In the genomic region with DNA sequence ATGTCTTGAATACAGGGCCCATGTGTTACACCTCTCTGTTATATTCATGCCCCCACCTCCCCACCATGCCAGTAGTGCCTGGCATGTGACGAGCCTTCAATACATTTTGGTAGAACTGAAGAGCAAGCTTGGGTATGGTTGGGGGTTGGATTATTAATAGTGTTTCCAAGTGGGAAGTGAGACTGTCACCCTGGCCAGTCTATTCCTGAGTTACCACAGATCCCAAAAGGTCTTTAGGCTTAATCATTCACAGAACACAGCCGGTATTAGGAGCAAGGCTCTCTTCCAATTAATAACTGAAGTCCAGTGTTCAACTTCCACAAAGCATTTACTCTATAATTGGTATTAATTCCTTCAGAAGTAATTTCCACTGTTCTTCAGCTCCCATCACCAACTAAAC, we compare ENCODE assay signal across 27 cellular contexts.
A peak's percentile ranks its signal among the peaks of the same experiment; 100 is the strongest.
DNase-seq lines count a peak whose midpoint lies in the region; ATAC-seq and TF ChIP-seq lines count a peak whose summit lies in the region.
"Had no signal": no experiment of that assay in that cellular context is flagged by ENCODE, and none has a peak within 500 bp of the region (broad histone marks: within the 10 kb centered on the region; RNA-seq: fewer than 3 reads in every experiment).

No MANE protein-coding gene starts in this region.

- H3K9me2 ChIP-seq in GM23248 (ENCODE audit: insufficient read depth), result no peaks in the 10 kb centered on the region

- H3K4me1 ChIP-seq in GM23248 (ENCODE audit: insufficient read depth) (peaks cover 63% of the 10 kb centered on the region), RWPE2 (ENCODE audit: insufficient read depth, poor library complexity, severe bottlenecking) (no peaks in the 10 kb centered on the region), skeletal muscle satellite cell (ENCODE audit: control insufficient read depth, insufficient read depth, low read length) (peaks cover 74% of the 10 kb centered on the region)
- H3K4me1 ChIP-seq: Peyer's patch, upper lobe of left lung had no signal

- no peak for TF ChIP-seq CTCF in RWPE2 (IDR thresholded peaks at IDR 0.05; ENCODE audit: poor library complexity, severe bottlenecking)

- peak overlapping the region; percentile 41 for H3K9ac ChIP-seq in GM23248
- H3K9ac ChIP-seq in skeletal muscle satellite cell (ENCODE audit: low read depth, low read length), result peak overlapping the region; percentile 83
- H3K9ac ChIP-seq: KMS-11 had no signal

- H3K36me3 ChIP-seq in GM23248 (ENCODE audit: low read depth) (no peaks in the 10 kb centered on the region), RWPE2 (ENCODE audit: low read depth) (no peaks in the 10 kb centered on the region), skeletal muscle satellite cell (ENCODE audit: insufficient read depth, low read length) (no peaks in the 10 kb centered on the region)
- H3K36me3 ChIP-seq: Peyer's patch, upper lobe of left lung had no signal

- in situ Hi-C loops in GM23248 (cut with MboI), result loop anchor here (10.0 kb wide), 4 partner anchors 205 to 565 kb away; a partner anchor contains a TSS

- 90 to 98% methylated on average over 2 of the region's 2 CpGs for WGBS in GM23248 (ENCODE audit: low coverage in 1 of 2, low lambda C conversion rate in 2 of 2, missing lambda C conversion rate in 2 of 2), 2 experiments

- H3K79me2 ChIP-seq in GM23248 (ENCODE audit: insufficient read depth), result no peaks in the 10 kb centered on the region

- DNase-seq in GM23248 (no peak), RWPE2 (ENCODE audit: low spot score) (no peak), kidney tubule cell (ENCODE audit: low spot score) (peak; percentile 31)
- DNase-seq in stimulated activated CD4-positive, alpha-beta T cell treated with anti-CD3 and anti-CD28 coated beads, Interleukin-2, amount 100 ng/mL, for 48 hours, result no peak
- DNase-seq: activated CD4-positive, alpha-beta T cell treated with anti-CD3 and anti-CD28 coated beads for 48 hours; activated gamma-delta T cell; activated T-cell treated with anti-CD3 and anti-CD28 coated beads, Interleukin-2, amount 50 U/mL, for 1 hour; central memory CD4-positive, alpha-beta T cell; DMS79; erythroblast; GF-D8; midbrain; naive thymus-derived CD8-positive, alpha-beta T cell; NCI-H1436; NCI-H2081; NCI-H2227 treated with DMSO at 0.1 percent for 48 hours; NCI-H526 treated with DMSO at 0.1 percent for 48 hours; occipital lobe; SIG-M5; stimulated activated naive B cell treated with anti-CD40 and anti-IgM and Interleukin-4, amounts not matched to agents 10 μg/mL and 1 μg/mL and 100 μg/mL, for 72 hours; T-helper 1 cell; upper lobe of left lung had no signal

- H3K9me3 ChIP-seq in GM23248 (ENCODE audit: low read depth), result no peaks in the 10 kb centered on the region
- H3K9me3 ChIP-seq in RWPE2 (ENCODE audit: severe bottlenecking), result no peaks in the 10 kb centered on the region
- H3K9me3 ChIP-seq in skeletal muscle satellite cell (replicated peaks; ENCODE audit: low read length), result no peaks in the 10 kb centered on the region
- H3K9me3 ChIP-seq: Peyer's patch, upper lobe of left lung had no signal

- H4K20me1 ChIP-seq in GM23248 (ENCODE audit: insufficient read depth), result no peaks in the 10 kb centered on the region

- H2AFZ ChIP-seq in GM23248, result no peak overlapping the region

- H3K27ac ChIP-seq in GM23248 (peak overlapping the region; percentile 98), RWPE2 (ENCODE audit: poor library complexity, severe bottlenecking) (peak overlapping the region; percentile 73)
- H3K27ac ChIP-seq: KMS-11, upper lobe of left lung had no signal

- H3F3A ChIP-seq in GM23248 (ENCODE audit: insufficient read depth), result peaks cover 53% of the 10 kb centered on the region

- no peak for ATAC-seq in RWPE2 (ENCODE audit: low read depth)
- ATAC-seq in GM19023 (IDR thresholded peaks at IDR 0.05; ENCODE audit: unreplicated experiment), result no peak
- ATAC-seq in HG03025 (IDR thresholded peaks at IDR 0.05; ENCODE audit: low FRiP score, unreplicated experiment), result no peak
- ATAC-seq: naive thymus-derived CD8-positive, alpha-beta T cell had no signal

- H3K4me3 ChIP-seq in GM23248 (no peak overlapping the region), RWPE2 (ENCODE audit: severe bottlenecking) (no peak overlapping the region), skeletal muscle satellite cell (ENCODE audit: low read length) (peak overlapping the region; percentile 6)
- H3K4me3 ChIP-seq: Peyer's patch, upper lobe of left lung had no signal

- H3K27me3 ChIP-seq in GM23248 (replicated peaks; ENCODE audit: insufficient read depth) (no peaks in the 10 kb centered on the region), RWPE2 (ENCODE audit: insufficient read depth, poor library complexity, severe bottlenecking) (no peaks in the 10 kb centered on the region), skeletal muscle satellite cell (ENCODE audit: control insufficient read depth, insufficient read depth, low read length) (no peaks in the 10 kb centered on the region)
- H3K27me3 ChIP-seq: Peyer's patch, upper lobe of left lung had no signal

- H3K4me2 ChIP-seq in GM23248 (ENCODE audit: unreplicated experiment) (peak overlapping the region; percentile 31), skeletal muscle satellite cell (ENCODE audit: low read length) (peak overlapping the region; percentile 39)
- H3K4me2 ChIP-seq: KMS-11 had no signal
